In genomic region chr1:36481091-36481490, GRCh38 we compare ENCODE assay signal across 1 cellular context.
TF ChIP-seq lines count a peak whose summit lies in the region.

No MANE protein-coding gene starts in this region.

TF ChIP-seq in H1, 55 proteins besides CTCF, POLR2A, EP300 and RAD21:
- TF ChIP-seq CREB1 (IDR thresholded peaks at IDR 0.05) = no peak
- TF ChIP-seq SP2 (IDR thresholded peaks at IDR 0.05; ENCODE audit: low read length) = no peak
- no peak for TF ChIP-seq SP4 (IDR thresholded peaks at IDR 0.05; ENCODE audit: low read length)
- TF ChIP-seq ZNF274 (IDR thresholded peaks at IDR 0.05; ENCODE audit: borderline replicate concordance, extremely low read depth, low read length) = no peak
- TF ChIP-seq CHD1 (IDR thresholded peaks at IDR 0.05; ENCODE audit: low read depth, low read length) = no peak
- TF ChIP-seq JUN (IDR thresholded peaks at IDR 0.05; ENCODE audit: low read depth, low read length) = no peak
- TF ChIP-seq TBP (IDR thresholded peaks at IDR 0.05; ENCODE audit: low read depth, low read length) = no peak
- no peak for TF ChIP-seq KDM4A (IDR thresholded peaks at IDR 0.05; ENCODE audit: low read depth, low read length, severe bottlenecking)
- TF ChIP-seq CHD7 (IDR thresholded peaks at IDR 0.05; ENCODE audit: insufficient replicate concordance, low read length) = no peak
- no peak for TF ChIP-seq MAFK (IDR thresholded peaks at IDR 0.05; ENCODE audit: low read depth, low read length)
- no peak for TF ChIP-seq MAX (IDR thresholded peaks at IDR 0.05)
- no peak for TF ChIP-seq BRCA1 (IDR thresholded peaks at IDR 0.05; ENCODE audit: low read depth, low read length)
